ENCODE assay signal across 21 cellular contexts in the genomic region with DNA sequence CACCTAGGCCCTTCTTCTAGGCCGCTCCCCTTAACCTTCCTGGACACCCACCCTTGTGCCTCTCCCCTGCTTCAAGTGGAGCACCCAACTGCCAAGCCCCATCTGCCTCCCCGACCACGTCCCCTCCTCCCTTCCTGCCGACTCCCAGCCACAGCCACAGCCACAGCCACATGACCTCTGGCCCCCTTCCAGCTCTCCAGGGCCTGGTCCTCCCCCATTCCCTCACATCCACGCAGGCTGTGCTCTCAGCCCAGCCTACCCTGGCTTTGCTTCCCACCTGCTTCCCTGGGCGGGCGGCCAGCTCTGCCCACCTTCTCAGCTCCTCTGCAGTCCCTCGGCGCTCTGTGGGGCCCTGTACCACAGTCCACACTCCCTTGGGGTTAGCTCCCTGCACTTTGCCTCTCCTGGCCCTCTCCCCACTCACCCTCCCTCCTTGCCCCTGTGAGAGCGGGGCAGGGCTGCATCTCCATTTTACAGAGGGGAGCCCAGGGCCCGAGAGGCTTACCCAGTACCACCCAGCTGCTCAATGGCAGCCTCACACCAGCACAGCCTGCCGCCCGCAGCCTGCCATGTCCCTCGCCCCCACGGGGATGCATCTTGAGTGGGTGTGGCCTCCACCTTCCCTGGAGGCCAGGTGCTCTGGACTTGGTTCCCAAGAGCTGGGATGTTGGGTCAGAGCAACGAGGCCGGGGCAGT. TPM values are rescaled to one million over a fixed set of nuclear protein-coding genes. Genes with fewer than 3 reads are reported as not detected.
DNase-seq lines count a peak whose midpoint lies in the region; ATAC-seq, FAIRE-seq and TF ChIP-seq lines count a peak whose summit lies in the region.
"Had no signal": no experiment of that assay in that cellular context is flagged by ENCODE, and none has a peak within 500 bp of the region (broad histone marks: within the 10 kb centered on the region; RNA-seq: fewer than 3 reads in every experiment).

No MANE protein-coding gene starts in this region.

- intact Hi-C loops in testis (cut with DNase I; ENCODE audit: low total_unique reads): no loop called here
- intact Hi-C loops in prostate gland (cut with DNase I): no loop called here

- H3K9ac ChIP-seq in H1 (replicated peaks in 1 of 4; ENCODE audit: extremely low read depth in 1 of 4, low read depth in 3 of 4, low read length in 3 of 4): no peak overlapping the region

- H3K27ac ChIP-seq in H1 (ENCODE audit: low read depth, low read length) (no peak overlapping the region), testis (no peak overlapping the region), upper lobe of left lung (no peak overlapping the region), prostate gland (no peak overlapping the region)
- H3K27ac ChIP-seq: coronary artery had no signal

- no peak overlapping the region for H4K5ac ChIP-seq in H1 (ENCODE audit: insufficient read length, low read depth, low read length)

- H2AK5ac ChIP-seq in H1 (ENCODE audit: low read depth, low read length): no peak overlapping the region

- TF ChIP-seq CTCF in H1 (IDR thresholded peaks at IDR 0.05; ENCODE audit: control extremely low read depth in 1 of 3, insufficient read depth in 1 of 3, low read depth in 1 of 3, low read length in 3 of 3) (no peak), testis (IDR thresholded peaks at IDR 0.05) (no peak), upper lobe of left lung (IDR thresholded peaks at IDR 0.05) (no peak), prostate gland (IDR thresholded peaks at IDR 0.05) (no peak)

- TF ChIP-seq RAD21 in H1 (IDR thresholded peaks at IDR 0.05 in 1 of 2, conservative IDR thresholded peaks at IDR 0.05 in 1 of 2; ENCODE audit: low read depth in 2 of 2, low read length in 2 of 2): no peak

- H3K79me2 ChIP-seq in H1 (ENCODE audit: control insufficient read depth in 1 of 2, insufficient read depth in 2 of 2, low read length in 2 of 2): no peaks in the 10 kb centered on the region

- H3K9me3 Mint-ChIP-seq in activated naive CD8-positive, alpha-beta T cell treated with anti-CD3 and anti-CD28 coated beads for 36 hours: no peaks in the 10 kb centered on the region
- H3K9me3 Mint-ChIP-seq in activated naive CD8-positive, alpha-beta T cell treated with anti-CD3 and anti-CD28 coated beads, Interleukin-2, amount 50 U/mL, for 24 hours: no peaks in the 10 kb centered on the region
- H3K9me3 Mint-ChIP-seq: neural crest cell had no signal

- H3K14ac ChIP-seq in H1 (ENCODE audit: insufficient read length): no peak overlapping the region

- H4K8ac ChIP-seq in H1 (ENCODE audit: extremely low read depth, insufficient read depth, low read length): no peak overlapping the region

- no peak overlapping the region for H2BK120ac ChIP-seq in H1 (replicated peaks; ENCODE audit: low read depth, low read length)

- H2BK20ac ChIP-seq in H1 (ENCODE audit: low read length): no peak overlapping the region

- peaks cover 0 to 4% (median 0%) of the 10 kb centered on the region in 4 experiments; a peak in 1 of 7 replicates for H3K4me1 ChIP-seq in H1 (replicated peaks in 1 of 4; ENCODE audit: control insufficient read depth in 3 of 4, insufficient read depth in 4 of 4, low read length in 3 of 4)
- no peaks in the 10 kb centered on the region for H3K4me1 ChIP-seq in testis
- H3K4me1 ChIP-seq in upper lobe of left lung: no peaks in the 10 kb centered on the region
- H3K4me1 ChIP-seq in prostate gland (replicated peaks): no peaks in the 10 kb centered on the region

- H2BK12ac ChIP-seq in H1 (ENCODE audit: low read depth, low read length): no peak overlapping the region

- DNase-seq in activated naive CD8-positive, alpha-beta T cell treated with anti-CD3 and anti-CD28 coated beads for 36 hours: no peak
- no peak for DNase-seq in activated naive CD8-positive, alpha-beta T cell treated with anti-CD3 and anti-CD28 coated beads, Interleukin-2, amount 50 U/mL, for 24 hours
- DNase-seq in KBM-7 (peak; percentile 32), H1 (ENCODE audit: low read depth in 1 of 2, low spot score in 2 of 2) (no peak), testis (peak; percentile 50), upper lobe of left lung (no peak), prostate gland (ENCODE audit: low spot score) (no peak), HEK293T (ENCODE audit: extremely low spot score) (no peak)
- DNase-seq: amygdala, Calu3, erythroblast, GOT3, mesendoderm, NCI-H2029, NCI-H526 treated with DMSO at 0.1 percent for 48 hours, OCI-M1 had no signal

- H3K27ac Mint-ChIP-seq in activated naive CD8-positive, alpha-beta T cell treated with anti-CD3 and anti-CD28 coated beads for 36 hours: peak overlapping the region; percentile 34
- no peak overlapping the region for H3K27ac Mint-ChIP-seq in activated naive CD8-positive, alpha-beta T cell treated with anti-CD3 and anti-CD28 coated beads, Interleukin-2, amount 50 U/mL, for 24 hours

- H3K4me3 Mint-ChIP-seq in activated naive CD8-positive, alpha-beta T cell treated with anti-CD3 and anti-CD28 coated beads for 36 hours: no peak overlapping the region
- H3K4me3 Mint-ChIP-seq in activated naive CD8-positive, alpha-beta T cell treated with anti-CD3 and anti-CD28 coated beads, Interleukin-2, amount 50 U/mL, for 24 hours: no peak overlapping the region
- H3K4me3 Mint-ChIP-seq: neural crest cell had no signal

- no peak for TF ChIP-seq POLR2A in H1 (IDR thresholded peaks at IDR 0.05; ENCODE audit: control extremely low read depth in 1 of 2, low read depth in 2 of 2, low read length in 2 of 2)
- TF ChIP-seq POLR2A in testis (IDR thresholded peaks at IDR 0.05): no peak
- no peak for TF ChIP-seq POLR2A in upper lobe of left lung (IDR thresholded peaks at IDR 0.05)
- no peak for TF ChIP-seq POLR2A in prostate gland (IDR thresholded peaks at IDR 0.05)

- 88% methylated on average over 15 of the region's 17 CpGs; no CpG with 5 or more reads in 1 of the 2 experiments for WGBS in H1 (ENCODE audit: extremely low coverage in 1 of 2, insufficient coverage in 1 of 2, insufficient read length in 1 of 2, insufficient replicate concordance in 2 of 2, low coverage in 1 of 2, low lambda C conversion rate in 2 of 2, missing lambda C conversion rate in 1 of 2), 2 experiments
- 79 to 86% methylated on average over 14 to 17 of the region's 17 CpGs for WGBS in testis, 2 donors
- WGBS in upper lobe of left lung, 2 donors: 70 to 84% methylated on average over 13 to 17 of the region's 17 CpGs
- 86% methylated on average over 17 of the region's 17 CpGs for WGBS in prostate gland

- peaks cover 15% of the 10 kb centered on the region for H3K36me3 Mint-ChIP-seq in activated naive CD8-positive, alpha-beta T cell treated with anti-CD3 and anti-CD28 coated beads for 36 hours
- H3K36me3 Mint-ChIP-seq in activated naive CD8-positive, alpha-beta T cell treated with anti-CD3 and anti-CD28 coated beads, Interleukin-2, amount 50 U/mL, for 24 hours (ENCODE audit: low read depth): peaks cover 36% of the 10 kb centered on the region

- no peak overlapping the region for H3K56ac ChIP-seq in H1 (replicated peaks; ENCODE audit: insufficient read length, low read depth, low read length)

- in situ Hi-C loops in KBM-7 (cut with MboI; ENCODE audit: low pct_unique_long_range_greater_than_20kb, low sequenced_read_pairs): no loop called here

- no peak overlapping the region for H2AFZ ChIP-seq in H1 (ENCODE audit: low read length)

- FAIRE-seq in H1 (lab: Jason Lieb, UNC): no peak
- FAIRE-seq: TTC549 had no signal

- no peaks in the 10 kb centered on the region for H4K20me1 ChIP-seq in H1 (replicated peaks in 1 of 2; ENCODE audit: control insufficient read depth in 1 of 2, insufficient read depth in 2 of 2, low read length in 2 of 2)

- no peak overlapping the region for H2BK15ac ChIP-seq in H1 (ENCODE audit: low read length)

- CTCF ChIA-PET in H1 (lab: Charles Lee; ENCODE audit: partially characterized antibody) (interaction anchor here (1.1 to 1.3 kb wide), 3 partner anchors 21 to 157 kb away, joined by 3 to 4 read pairs (median 3); no protein-coding TSS in a partner anchor), HEK293T (lab: Yijun Ruan, JAX) (no interaction called here)

- H3K23ac ChIP-seq in H1 (ENCODE audit: insufficient read length): no peak overlapping the region

- no peak overlapping the region for H3K18ac ChIP-seq in H1 (ENCODE audit: extremely low read depth, low read length)

- H3K4me3 ChIP-seq in H1 (ENCODE audit: extremely low read depth in 1 of 4, insufficient read depth in 2 of 4, low read depth in 3 of 4, low read length in 4 of 4) (no peak overlapping the region), testis (no peak overlapping the region), upper lobe of left lung (no peak overlapping the region), prostate gland (no peak overlapping the region)
- H3K4me3 ChIP-seq: coronary artery had no signal

- no peaks in the 10 kb centered on the region for H3K79me1 ChIP-seq in H1 (ENCODE audit: low read depth, low read length)

- peaks cover 7% of the 10 kb centered on the region for H3K4me1 Mint-ChIP-seq in activated naive CD8-positive, alpha-beta T cell treated with anti-CD3 and anti-CD28 coated beads for 36 hours
- H3K4me1 Mint-ChIP-seq in activated naive CD8-positive, alpha-beta T cell treated with anti-CD3 and anti-CD28 coated beads, Interleukin-2, amount 50 U/mL, for 24 hours: no peaks in the 10 kb centered on the region
- H3K4me1 Mint-ChIP-seq: neural crest cell had no signal

- H3K4me2 ChIP-seq in H1 (ENCODE audit: insufficient read depth in 1 of 2, low read depth in 2 of 2, low read length in 2 of 2): no peak overlapping the region

- no peak overlapping the region for H4K91ac ChIP-seq in H1 (replicated peaks; ENCODE audit: insufficient read length, low read length)

- H3K23me2 ChIP-seq in H1 (ENCODE audit: low read depth, low read length): peaks cover 5% of the 10 kb centered on the region; the same call in 1 of the 2 replicates

- POLR2A ChIA-PET in H1 (lab: Charles Lee; ENCODE audit: partially characterized antibody): no interaction called here
- POLR2A ChIA-PET in HEK293T (lab: Yijun Ruan, JAX): no interaction called here

- no peak overlapping the region for H3K4ac ChIP-seq in H1 (replicated peaks; ENCODE audit: insufficient read length, low read depth, low read length)

- H3K27me3 ChIP-seq in H1 (replicated peaks in 1 of 4; ENCODE audit: control insufficient read depth in 3 of 4, extremely low read depth in 1 of 4, insufficient read depth in 3 of 4, low read length in 3 of 4) (no peaks in the 10 kb centered on the region), testis (no peaks in the 10 kb centered on the region), upper lobe of left lung (no peaks in the 10 kb centered on the region), prostate gland (replicated peaks; ENCODE audit: insufficient read depth) (no peaks in the 10 kb centered on the region)

- H3K9me3 ChIP-seq in H1 (ENCODE audit: insufficient read depth in 2 of 2, low read depth in 1 of 2, low read length in 1 of 2): no peaks in the 10 kb centered on the region
- no peaks in the 10 kb centered on the region for H3K9me3 ChIP-seq in testis
- no peaks in the 10 kb centered on the region for H3K9me3 ChIP-seq in upper lobe of left lung
- no peaks in the 10 kb centered on the region for H3K9me3 ChIP-seq in prostate gland

- H3K36me3 ChIP-seq in H1 (ENCODE audit: control insufficient read depth in 2 of 4, insufficient read depth in 4 of 4, low read length in 3 of 4) (no peaks in the 10 kb centered on the region), testis (ENCODE audit: low read depth, missing control alignments) (no peaks in the 10 kb centered on the region), upper lobe of left lung (peaks cover 0 to 15% (median 0%) of the 10 kb centered on the region in 4 donors), prostate gland (no peaks in the 10 kb centered on the region)

- H3K27me3 Mint-ChIP-seq in activated naive CD8-positive, alpha-beta T cell treated with anti-CD3 and anti-CD28 coated beads for 36 hours: no peaks in the 10 kb centered on the region
- no peaks in the 10 kb centered on the region for H3K27me3 Mint-ChIP-seq in activated naive CD8-positive, alpha-beta T cell treated with anti-CD3 and anti-CD28 coated beads, Interleukin-2, amount 50 U/mL, for 24 hours

- no peak for TF ChIP-seq EP300 in H1 (IDR thresholded peaks at IDR 0.05; ENCODE audit: borderline replicate concordance in 1 of 2, low read depth in 2 of 2, low read length in 2 of 2)
- TF ChIP-seq EP300 in upper lobe of left lung (IDR thresholded peaks at IDR 0.05): no peak

- 0 out of 2 replicates have a peak overlapping the region, but pooled peaks have one; percentile 44 for H2BK5ac ChIP-seq in H1 (ENCODE audit: low read depth, low read length)

- no peak for ATAC-seq in activated naive CD8-positive, alpha-beta T cell treated with anti-CD3 and anti-CD28 coated beads, Interleukin-2, amount 50 U/mL, for 24 hours
- ATAC-seq in upper lobe of left lung (ENCODE audit: low FRiP score in 2 of 2): no peak

RNA-seq across cellular contexts. Expression of gene PARVG, which starts 20.3 kb away (rescaled TPM):
- 10 to 100 TPM; 68.7 to 72.9 TPM for total RNA-seq in activated naive CD8-positive, alpha-beta T cell treated with anti-CD3 and anti-CD28 coated beads for 36 hours
- total RNA-seq in H1 (2021; fragmentation: NEBNext Ultra II Directional; extraction: Animal tissue kit (Norgen Biotek cat#: 25700)): 0.37 and 0.50 TPM in 2 replicates
- polyA plus RNA-seq in H1 (2011; rRNA removed): 0.80 and 1.5 TPM in 2 replicates
- 1.7 TPM for polyA plus RNA-seq in H1 (2011; cell fraction: cytosol; rRNA removed)
- polyA plus RNA-seq in H1 (2011; cell fraction: nucleus; rRNA removed): 3.1 TPM
- 0.17 to 0.80 TPM (median 0.41 TPM) in 4 replicates for polyA plus RNA-seq in H1 (2012, experiment 1 of 2)
- polyA plus RNA-seq in H1 (2012, experiment 2 of 2): 0.45 TPM
- 0.95 TPM for polyA plus RNA-seq in H1 (2013, experiment 1 of 2)
- 0.42 TPM for polyA plus RNA-seq in H1 (2013, experiment 2 of 2)
- 0.60 and 0.93 TPM in 2 replicates for polyA minus RNA-seq in H1 (2011; rRNA and poly(A)+ RNA removed)
- 0.81 TPM for polyA minus RNA-seq in H1 (2011; cell fraction: cytosol; rRNA and poly(A)+ RNA removed)
- polyA minus RNA-seq in H1 (2011; cell fraction: nucleus; rRNA and poly(A)+ RNA removed): 1.5 TPM
- total RNA-seq in testis: 10 to 100 TPM in 1 of 2 donors, 1 to 10 TPM in 1; 9.7 to 14.1 TPM
- 7.2 TPM for polyA plus RNA-seq in testis (ENCODE audit: insufficient read depth, low read depth, low replicate concordance)
- total RNA-seq in upper lobe of left lung: 100 to 1,000 TPM in 2 of 6 donors, 10 to 100 TPM in 4; 42.4 to 315 (median 82.4) TPM
- 10 to 100 TPM in 1 of 2 donors, 1 to 10 TPM in 1; 1.2 to 13.5 TPM for total RNA-seq in prostate gland
- total RNA-seq: Calu3, renal cortical epithelial cell, SK-MEL-5 had no signal

Comparison
In these comparisons a context has a peak if more than half of its experiments do, and no peak if none do; other contexts are left out.
1. DNase-seq: peak in KBM-7 (single experiment) and testis (single experiment); none in activated naive CD8-positive, alpha-beta T cell treated with anti-CD3 and anti-CD28 coated beads for 36 hours (single experiment), activated naive CD8-positive, alpha-beta T cell treated with anti-CD3 and anti-CD28 coated beads, Interleukin-2, amount 50 U/mL, for 24 hours (single experiment), H1 (0 of 2), upper lobe of left lung (0 of 2), prostate gland (single experiment) and HEK293T (single experiment).